Comparison of ENCODE assay signal across 2 cellular contexts in the genomic region with DNA sequence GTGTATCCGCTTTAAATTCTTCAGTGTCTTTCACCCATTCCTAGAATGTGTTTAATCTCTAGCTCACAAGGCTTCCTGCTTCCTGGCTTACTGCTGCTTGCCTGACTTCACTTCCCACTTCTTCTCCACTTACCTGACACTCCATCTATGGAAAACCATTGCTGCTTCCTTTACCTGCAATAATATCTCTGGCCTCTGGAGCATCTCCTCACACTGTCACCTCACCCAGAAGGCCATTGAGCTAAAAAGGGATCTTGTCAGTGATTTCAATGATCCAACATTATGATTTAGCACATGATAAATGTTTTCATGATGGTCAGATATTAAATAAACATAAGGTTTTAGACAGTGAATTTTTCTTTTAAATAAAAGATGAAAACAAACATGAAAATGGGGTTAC.
TF ChIP-seq lines count a peak whose summit lies in the region.

No MANE protein-coding gene starts in this region.

TF ChIP-seq in HCT116, 20 proteins besides CTCF, POLR2A, EP300 and RAD21:
- TF ChIP-seq YY1 (IDR thresholded peaks at IDR 0.05; ENCODE audit: extremely low read depth, insufficient replicate concordance, low read depth, low read length), result no peak
- TF ChIP-seq, protein P1, sequence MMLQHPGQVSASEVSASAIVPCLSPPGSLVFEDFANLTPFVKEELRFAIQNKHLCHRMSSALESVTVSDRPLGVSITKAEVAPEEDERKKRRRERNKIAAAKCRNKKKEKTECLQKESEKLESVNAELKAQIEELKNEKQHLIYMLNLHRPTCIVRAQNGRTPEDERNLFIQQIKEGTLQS (IDR thresholded peaks at IDR 0.05), result no peak

TF ChIP-seq in H1, 55 proteins besides CTCF, POLR2A, EP300 and RAD21:
- TF ChIP-seq POU5F1 (IDR thresholded peaks at IDR 0.05; ENCODE audit: low read depth, low read length) (no peak), NRF1 (IDR thresholded peaks at IDR 0.05; ENCODE audit: low read depth, low read length) (no peak), MAFK (IDR thresholded peaks at IDR 0.05; ENCODE audit: low read depth, low read length) (no peak), SP2 (IDR thresholded peaks at IDR 0.05; ENCODE audit: low read length) (no peak), CHD2 (IDR thresholded peaks at IDR 0.05; ENCODE audit: low read length) (no peak), KDM5A (IDR thresholded peaks at IDR 0.05; ENCODE audit: low read length) (no peak), SIX5 (IDR thresholded peaks at IDR 0.05; ENCODE audit: low read depth, low read length) (no peak), TEAD4 (IDR thresholded peaks at IDR 0.05; ENCODE audit: low read depth, low read length) (no peak)
